In genomic region chrX:153853180-153853901, GRCh38 we compare ENCODE assay signal across 26 cellular contexts. TPM values are rescaled to one million over a fixed set of nuclear protein-coding genes. Genes with fewer than 3 reads are reported as not detected.
"Had no signal": no experiment of that assay in that cellular context is flagged by ENCODE, and none has a peak within 500 bp of the region (broad histone marks: within the 10 kb centered on the region; RNA-seq: fewer than 3 reads in every experiment).

No MANE protein-coding gene starts in this region.

- H3K36me3 ChIP-seq: esophagus muscularis mucosa, gastrocnemius medialis, left ventricle myocardium inferior, lower lobe of right lung, neural progenitor cell, pancreas, prostate gland, right lobe of liver, thoracic aorta had no signal

- H3K27ac Mint-ChIP-seq: dendritic cell treated with granulocyte-macrophage colony-stimulating factor and Interleukin-4, amounts not matched to agents 40 ng/mL and 50 ng/mL, for 4 days; immature natural killer cell; memory B cell; natural killer cell treated with Interleukin-12 subunit alpha and Interleukin-12 subunit beta and Interleukin-15 and Interleukin-18, amount 100 ng/mL, for 72 hours; neural progenitor cell; stimulated activated naive B cell treated with anti-CD40 and anti-IgM and Interleukin-4, amounts not matched to agents 10 μg/mL and 1 μg/mL and 100 μg/mL, for 72 hours; stimulated activated naive CD8-positive, alpha-beta T cell treated with anti-CD3 and anti-CD28 coated beads, Interleukin-15, amount 100 ng/mL, for 72 hours had no signal

- H3K4me3 ChIP-seq: esophagus muscularis mucosa, gastrocnemius medialis, left ventricle myocardium inferior, lower lobe of right lung, neural progenitor cell, pancreas, prostate gland, right lobe of liver, thoracic aorta had no signal

- DNase-seq: effector memory CD8-positive, alpha-beta T cell; gastrocnemius medialis; immature natural killer cell; left cardiac atrium; left ventricle myocardium inferior; lower lobe of right lung; midbrain; nucleus accumbens; right lobe of liver; stimulated activated CD4-positive, alpha-beta T cell treated with anti-CD3 and anti-CD28 coated beads, Interleukin-2, amount 100 ng/mL, for 24 hours; stimulated activated CD4-positive, alpha-beta T cell treated with anti-CD3 and anti-CD28 coated beads, Interleukin-4, amount 100 ng/mL, for 4 hours; stimulated activated naive B cell treated with anti-CD40 and anti-IgM and Interleukin-4, amounts not matched to agents 10 μg/mL and 1 μg/mL and 100 μg/mL, for 72 hours; stimulated activated naive CD8-positive, alpha-beta T cell treated with anti-CD3 and anti-CD28 coated beads, Interleukin-15, amount 100 ng/mL, for 72 hours; substantia nigra; trophoblast cell had no signal

- H3K4me2 ChIP-seq: neural progenitor cell had no signal

- H3K27me3 ChIP-seq: right lobe of liver had no signal

- H3K9me3 Mint-ChIP-seq: dendritic cell treated with granulocyte-macrophage colony-stimulating factor and Interleukin-4, amounts not matched to agents 40 ng/mL and 50 ng/mL, for 4 days; effector memory CD8-positive, alpha-beta T cell; immature natural killer cell; natural killer cell treated with Interleukin-12 subunit alpha and Interleukin-12 subunit beta and Interleukin-15 and Interleukin-18, amount 100 ng/mL, for 72 hours; stimulated activated naive B cell treated with anti-CD40 and anti-IgM and Interleukin-4, amounts not matched to agents 10 μg/mL and 1 μg/mL and 100 μg/mL, for 72 hours; stimulated activated naive CD8-positive, alpha-beta T cell treated with anti-CD3 and anti-CD28 coated beads, Interleukin-15, amount 100 ng/mL, for 72 hours had no signal

- H3K4me3 Mint-ChIP-seq: dendritic cell treated with granulocyte-macrophage colony-stimulating factor and Interleukin-4, amounts not matched to agents 40 ng/mL and 50 ng/mL, for 4 days; effector memory CD8-positive, alpha-beta T cell; immature natural killer cell; memory B cell; natural killer cell treated with Interleukin-12 subunit alpha and Interleukin-12 subunit beta and Interleukin-15 and Interleukin-18, amount 100 ng/mL, for 72 hours; neural progenitor cell; stimulated activated naive B cell treated with anti-CD40 and anti-IgM and Interleukin-4, amounts not matched to agents 10 μg/mL and 1 μg/mL and 100 μg/mL, for 72 hours; stimulated activated naive CD8-positive, alpha-beta T cell treated with anti-CD3 and anti-CD28 coated beads, Interleukin-15, amount 100 ng/mL, for 72 hours had no signal

- H3K27ac ChIP-seq: epithelial cell of prostate, esophagus muscularis mucosa, gastrocnemius medialis, left ventricle myocardium inferior, lower lobe of right lung, neural progenitor cell, pancreas, prostate gland, right lobe of liver, thoracic aorta had no signal

- H3K36me3 Mint-ChIP-seq: immature natural killer cell; natural killer cell treated with Interleukin-12 subunit alpha and Interleukin-12 subunit beta and Interleukin-15 and Interleukin-18, amount 100 ng/mL, for 72 hours; neural progenitor cell; stimulated activated naive B cell treated with anti-CD40 and anti-IgM and Interleukin-4, amounts not matched to agents 10 μg/mL and 1 μg/mL and 100 μg/mL, for 72 hours had no signal

- H3K9ac ChIP-seq: neural progenitor cell had no signal

- H3K4me1 ChIP-seq: esophagus muscularis mucosa, gastrocnemius medialis, left ventricle myocardium inferior, lower lobe of right lung, neural progenitor cell, pancreas, prostate gland, right lobe of liver had no signal

RNA-seq across cellular contexts. Expression of gene L1CAM, which starts 32.6 kb away (rescaled TPM):
- polyA plus RNA-seq: immature natural killer cell had no signal

RNA-seq across cellular contexts. Expression of gene AVPR2, which starts 51.1 kb away (rescaled TPM):
- total RNA-seq: fibroblast of villous mesenchyme; natural killer cell treated with Interleukin-12 subunit alpha and Interleukin-12 subunit beta and Interleukin-15 and Interleukin-18, amount 100 ng/mL, for 72 hours; thoracic aorta had no signal
- polyA plus RNA-seq: immature natural killer cell, keratinocyte had no signal
